1 cellular context compared by ENCODE assay signal in the genomic region with DNA sequence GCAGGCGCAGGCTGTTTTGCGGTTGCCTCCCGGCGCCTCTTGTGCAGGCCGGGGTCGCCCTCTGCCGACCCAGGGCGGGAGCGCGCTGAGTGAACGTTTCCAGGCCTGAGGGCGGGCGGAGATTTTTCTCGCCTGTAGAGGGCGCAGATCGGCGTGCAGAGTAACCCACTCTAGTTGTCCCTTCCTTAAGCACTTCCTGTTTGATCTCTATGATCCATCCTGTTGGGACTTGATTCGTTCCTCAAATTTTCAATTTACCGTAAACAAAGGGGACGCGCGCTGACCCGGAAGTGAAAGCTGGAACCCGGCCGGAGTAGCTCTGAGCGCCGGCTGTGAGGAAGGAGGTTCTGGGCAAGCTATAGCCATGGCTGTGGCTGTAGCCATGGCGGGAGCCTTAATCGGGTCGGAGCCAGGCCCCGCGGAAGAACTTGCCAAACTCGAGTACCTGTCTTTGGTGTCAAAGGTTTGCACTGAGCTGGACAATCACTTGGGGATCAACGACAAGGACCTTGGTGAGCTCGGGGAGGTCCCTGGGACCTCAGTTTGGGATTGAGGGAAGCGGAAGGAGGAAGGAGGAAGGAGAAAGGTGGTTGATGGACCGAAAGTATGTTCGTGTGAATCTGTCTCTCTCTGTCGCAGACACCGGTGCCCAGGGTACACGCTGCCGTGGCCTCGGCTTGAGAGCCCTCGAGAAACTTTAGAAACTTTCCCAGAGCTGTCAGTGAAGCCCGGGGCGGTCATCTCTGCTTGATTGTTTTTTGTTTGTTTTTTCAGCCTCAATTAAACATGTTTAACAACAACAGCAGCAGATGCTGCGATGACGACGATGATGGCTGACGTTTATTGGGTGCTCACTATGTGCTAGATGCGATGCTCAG.
A peak's percentile ranks its signal among the peaks of the same experiment; 100 is the strongest.
TF ChIP-seq lines count a peak whose summit lies in the region.

Gene DHX8 (plus strand): TSS at position 302 of the 878 bp plus-strand sequence. CDS start 63 bp downstream, at position 365.

TF ChIP-seq in HEK293, 187 proteins besides CTCF, POLR2A, EP300 and RAD21 (continued from another document):
- TF ChIP-seq ZNF670 (tag by site-specific recombination; IDR thresholded peaks at IDR 0.05; ENCODE audit: low read depth): no peak
- TF ChIP-seq ZNF404 (tag by site-specific recombination; IDR thresholded peaks at IDR 0.05): no peak
- TF ChIP-seq, protein P1, sequence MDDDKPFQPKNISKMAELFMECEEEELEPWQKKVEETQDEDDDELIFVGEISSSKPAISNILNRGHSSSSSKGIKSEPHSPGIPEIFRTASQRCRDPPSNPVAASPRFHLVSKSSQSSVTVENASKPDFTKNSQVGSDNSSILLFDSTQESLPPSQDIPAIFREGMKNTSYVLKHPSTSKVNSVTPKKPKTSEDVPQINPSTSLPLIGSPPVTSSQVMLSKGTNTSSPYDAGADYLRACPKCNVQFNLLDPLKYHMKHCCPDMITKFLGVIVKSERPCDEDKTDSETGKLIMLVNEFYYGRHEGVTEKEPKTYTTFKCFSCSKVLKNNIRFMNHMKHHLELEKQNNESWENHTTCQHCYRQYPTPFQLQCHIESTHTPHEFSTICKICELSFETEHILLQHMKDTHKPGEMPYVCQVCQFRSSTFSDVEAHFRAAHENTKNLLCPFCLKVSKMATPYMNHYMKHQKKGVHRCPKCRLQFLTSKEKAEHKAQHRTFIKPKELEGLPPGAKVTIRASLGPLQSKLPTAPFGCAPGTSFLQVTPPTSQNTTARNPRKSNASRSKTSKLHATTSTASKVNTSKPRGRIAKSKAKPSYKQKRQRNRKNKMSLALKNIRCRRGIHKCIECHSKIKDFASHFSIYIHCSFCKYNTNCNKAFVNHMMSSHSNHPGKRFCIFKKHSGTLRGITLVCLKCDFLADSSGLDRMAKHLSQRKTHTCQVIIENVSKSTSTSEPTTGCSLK (tag by site-specific recombination; IDR thresholded peaks at IDR 0.05): no peak
- TF ChIP-seq ZNF37A (tag by site-specific recombination; IDR thresholded peaks at IDR 0.05): no peak
- TF ChIP-seq ZNF18 (tag by site-specific recombination; IDR thresholded peaks at IDR 0.05): peak; percentile 56; the same call in 1 of the 2 replicates
- TF ChIP-seq ZNF514 (tag by site-specific recombination; IDR thresholded peaks at IDR 0.05): no peak
- TF ChIP-seq ZNF132 (tag by site-specific recombination; IDR thresholded peaks at IDR 0.05; ENCODE audit: borderline replicate concordance): no peak
- TF ChIP-seq ZNF354C (tag by site-specific recombination; IDR thresholded peaks at IDR 0.05; ENCODE audit: borderline replicate concordance, low read depth): no peak
- TF ChIP-seq ZNF701 (tag by site-specific recombination; IDR thresholded peaks at IDR 0.05): no peak
- no peak; the same call in 1 of the 2 replicates for TF ChIP-seq GLI4 (tag by site-specific recombination; IDR thresholded peaks at IDR 0.05)
- TF ChIP-seq KLF16 (tag by site-specific recombination; IDR thresholded peaks at IDR 0.05): peak; percentile 75; the same call in 1 of the 2 replicates
- TF ChIP-seq, protein P2, sequence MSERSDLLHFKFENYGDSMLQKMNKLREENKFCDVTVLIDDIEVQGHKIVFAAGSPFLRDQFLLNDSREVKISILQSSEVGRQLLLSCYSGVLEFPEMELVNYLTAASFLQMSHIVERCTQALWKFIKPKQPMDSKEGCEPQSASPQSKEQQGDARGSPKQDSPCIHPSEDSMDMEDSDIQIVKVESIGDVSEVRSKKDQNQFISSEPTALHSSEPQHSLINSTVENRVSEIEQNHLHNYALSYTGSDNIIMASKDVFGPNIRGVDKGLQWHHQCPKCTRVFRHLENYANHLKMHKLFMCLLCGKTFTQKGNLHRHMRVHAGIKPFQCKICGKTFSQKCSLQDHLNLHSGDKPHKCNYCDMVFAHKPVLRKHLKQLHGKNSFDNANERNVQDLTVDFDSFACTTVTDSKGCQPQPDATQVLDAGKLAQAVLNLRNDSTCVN (tag by site-specific recombination; optimal IDR thresholded peaks at IDR 0.05): peak; percentile 76
- no peak; the same call in none of the 2 replicates for TF ChIP-seq ZXDB (tag by site-specific recombination; IDR thresholded peaks at IDR 0.05)
- no peak for TF ChIP-seq ZNF302 (tag by site-specific recombination; IDR thresholded peaks at IDR 0.05; ENCODE audit: low read depth)
- TF ChIP-seq ZBTB49 (tag by site-specific recombination; IDR thresholded peaks at IDR 0.05; ENCODE audit: low read depth): no peak
- TF ChIP-seq GLIS1 (tag by site-specific recombination; IDR thresholded peaks at IDR 0.05): peak; percentile 15; the same call in 1 of the 2 replicates
- TF ChIP-seq ZNF157 (tag by site-specific recombination; IDR thresholded peaks at IDR 0.05): no peak
- TF ChIP-seq ZNF138 (tag by site-specific recombination; IDR thresholded peaks at IDR 0.05; ENCODE audit: borderline replicate concordance): no peak
- peak; percentile 92 for TF ChIP-seq KLF8 (tag by site-specific recombination; IDR thresholded peaks at IDR 0.05)
